ENCODE assay signal across 19 cellular contexts in genomic region chr13:64540468-64540867, GRCh38.
"Had no signal": no experiment of that assay in that cellular context is flagged by ENCODE, and none has a peak within 500 bp of the region (broad histone marks: within the 10 kb centered on the region; RNA-seq: fewer than 3 reads in every experiment).

No MANE protein-coding gene starts in this region.

- H3K27me3 ChIP-seq: adrenal gland, colonic mucosa, gastroesophageal sphincter, left lung, suprapubic skin had no signal

- ATAC-seq: gastroesophageal sphincter; left lung; mucosa of descending colon; naive thymus-derived CD4-positive, alpha-beta T cell had no signal

- H3K4me3 Mint-ChIP-seq: naive thymus-derived CD4-positive, alpha-beta T cell had no signal

- H3K27me3 Mint-ChIP-seq: naive thymus-derived CD4-positive, alpha-beta T cell had no signal

- H3K4me3 ChIP-seq: adrenal gland, colonic mucosa, gastroesophageal sphincter, left lung, mucosa of descending colon, suprapubic skin had no signal

- H3K4me1 ChIP-seq: adrenal gland, colonic mucosa, gastroesophageal sphincter, left lung, suprapubic skin had no signal

- H3K4me1 Mint-ChIP-seq: naive thymus-derived CD4-positive, alpha-beta T cell had no signal

- H3K27ac ChIP-seq: adrenal gland, colonic mucosa, gastroesophageal sphincter, left lung, suprapubic skin, VCaP had no signal

- DNase-seq: activated CD4-positive, alpha-beta T cell treated with anti-CD3 and anti-CD28 coated beads for 1 hour; activated CD4-positive, alpha-beta T cell treated with anti-CD3 and anti-CD28 coated beads, Interleukin-2, amount 50 U/mL, for 4 hours; activated naive CD4-positive, alpha-beta T cell treated with anti-CD3 and anti-CD28 coated beads, Interleukin-2, amount 50 U/mL, for 16 hours; activated T-cell treated with anti-CD3 and anti-CD28 coated beads, Interleukin-2, amount 50 U/mL, for 1 hour; adrenal gland; colonic mucosa; effector CD4-positive, alpha-beta T cell; left lung; mucosa of descending colon; naive thymus-derived CD4-positive, alpha-beta T cell; retina; stimulated activated CD4-positive, alpha-beta T cell treated with anti-CD3 and anti-CD28 coated beads, Interleukin-4, amount 100 ng/mL, for 24 hours; stimulated activated CD8-positive, alpha-beta memory T cell treated with anti-CD3 and anti-CD28 coated beads, Interleukin-4, amount 100 ng/mL, for 48 hours; stimulated activated naive CD4-positive, alpha-beta T cell treated with Interleukin-2 at 50 U/mL for 16 hours; trophoblast cell had no signal

- H3K9me3 ChIP-seq: adrenal gland, colonic mucosa, gastroesophageal sphincter, left lung, suprapubic skin had no signal

- H3K36me3 ChIP-seq: adrenal gland, colonic mucosa, gastroesophageal sphincter, left lung, suprapubic skin had no signal

- H3K27ac Mint-ChIP-seq: activated T-helper 2 cell treated with anti-CD3 and anti-CD28 coated beads, Interferon-gamma antibody, Interleukin-2, Interleukin-4, amounts not matched to agents 10 μg/mL and 5 μg/mL and 100 μg/mL, durations not matched to agents 14 hours and 24 hours and 36 hours; naive thymus-derived CD4-positive, alpha-beta T cell had no signal

- H3K36me3 Mint-ChIP-seq: naive thymus-derived CD4-positive, alpha-beta T cell had no signal
